In the genomic region with DNA sequence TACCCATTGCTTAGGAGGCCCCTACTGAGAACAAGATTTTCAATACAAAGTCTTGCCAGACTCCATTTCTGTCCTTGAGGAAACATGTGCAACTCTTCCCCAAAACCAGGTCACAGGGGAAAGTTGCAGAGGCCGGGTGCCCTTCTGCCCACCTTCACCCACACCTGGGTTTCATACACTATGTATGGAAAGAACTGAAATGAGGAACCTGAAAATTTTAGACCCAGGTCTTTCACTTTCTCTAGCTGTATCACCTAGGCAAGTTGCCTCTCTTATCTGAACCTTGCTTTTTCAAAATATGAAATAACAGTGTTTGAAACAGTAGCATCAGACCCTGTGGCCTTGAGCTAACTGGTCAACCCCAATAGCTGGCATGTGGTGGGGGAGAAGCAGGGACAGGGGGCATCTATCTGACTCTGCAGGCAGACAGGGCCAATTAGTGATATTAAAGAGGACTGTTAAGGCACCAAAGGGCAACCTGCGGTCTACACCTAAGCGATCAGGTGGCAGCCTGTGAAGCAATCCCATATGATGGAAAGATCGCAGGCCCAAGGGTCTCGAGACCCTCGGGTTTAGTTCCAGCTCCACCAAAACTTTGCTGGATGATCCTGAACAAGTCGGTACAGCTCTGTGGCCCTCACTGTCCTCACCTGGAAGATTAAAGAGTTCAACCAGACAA, we compare ENCODE assay signal across 28 cellular contexts.
DNase-seq lines count a peak whose midpoint lies in the region; ATAC-seq and TF ChIP-seq lines count a peak whose summit lies in the region.
"Had no signal": no experiment of that assay in that cellular context is flagged by ENCODE, and none has a peak within 500 bp of the region (broad histone marks: within the 10 kb centered on the region; RNA-seq: fewer than 3 reads in every experiment).

No MANE protein-coding gene starts in this region.

- WGBS in stomach, 5 donors, result 75 to 96% (median 90%) methylated on average over 7 of the region's 7 CpGs

- TF ChIP-seq CTCF in stomach (IDR thresholded peaks at IDR 0.05), result no peak

- CTCF ChIA-PET in activated CD4-positive, alpha-beta T cell treated with anti-CD3 and anti-CD28 coated beads, Interleukin-2, amount 10 ng/mL, durations not matched to agents 7 days and 5 days (lab: Charles Lee), result interaction anchor here (0.9 to 1.2 kb wide), 3 partner anchors 11 to 27 kb away, joined by 3 to 6 read pairs (median 3); no protein-coding TSS in a partner anchor

- no peaks in the 10 kb centered on the region for H3K27me3 ChIP-seq in stomach
- H3K27me3 ChIP-seq: esophagus muscularis mucosa, right lobe of liver had no signal

- H3K4me1 Mint-ChIP-seq in activated CD4-positive, alpha-beta T cell treated with anti-CD3 and anti-CD28 coated beads, Interleukin-2, amount 10 ng/mL, durations not matched to agents 7 days and 5 days, result peaks cover 41% of the 10 kb centered on the region
- peaks cover 14% of the 10 kb centered on the region for H3K4me1 Mint-ChIP-seq in activated CD4-positive, alpha-beta T cell treated with anti-CD3 and anti-CD28 coated beads, Interleukin-2, amount 10 ng/mL, durations not matched to agents 24 days and 14 days
- H3K4me1 Mint-ChIP-seq in stimulated activated naive CD8-positive, alpha-beta T cell treated with anti-CD3 and anti-CD28 coated beads, Interleukin-15, amount 100 ng/mL, for 72 hours, result peaks cover 37% of the 10 kb centered on the region

- no peak for TF ChIP-seq EP300 in stomach (IDR thresholded peaks at IDR 0.05)

- no peak overlapping the region for H3K27ac ChIP-seq in stomach
- H3K27ac ChIP-seq: esophagus muscularis mucosa, GM23248, left ventricle myocardium inferior, right lobe of liver had no signal

- H3K36me3 Mint-ChIP-seq in activated CD4-positive, alpha-beta T cell treated with anti-CD3 and anti-CD28 coated beads, Interleukin-2, amount 10 ng/mL, durations not matched to agents 7 days and 5 days (ENCODE audit: low read depth), result peaks cover 10% of the 10 kb centered on the region
- H3K36me3 Mint-ChIP-seq in activated CD4-positive, alpha-beta T cell treated with anti-CD3 and anti-CD28 coated beads, Interleukin-2, amount 10 ng/mL, durations not matched to agents 24 days and 14 days (ENCODE audit: low read depth), result no peaks in the 10 kb centered on the region
- H3K36me3 Mint-ChIP-seq: type B pancreatic cell had no signal

- intact Hi-C loops in activated CD4-positive, alpha-beta T cell treated with anti-CD3 and anti-CD28 coated beads, Interleukin-2, amount 10 ng/mL, durations not matched to agents 24 days and 14 days (cut with micrococcal nuclease), result no loop called here
- intact Hi-C loops in stomach (cut with DNase I; ENCODE audit: low total_unique reads), result no loop called here

- peak overlapping the region; percentile 89 for H3K27ac Mint-ChIP-seq in activated CD4-positive, alpha-beta T cell treated with anti-CD3 and anti-CD28 coated beads, Interleukin-2, amount 10 ng/mL, durations not matched to agents 7 days and 5 days
- H3K27ac Mint-ChIP-seq in activated CD4-positive, alpha-beta T cell treated with anti-CD3 and anti-CD28 coated beads, Interleukin-2, amount 10 ng/mL, durations not matched to agents 24 days and 14 days, result no peak overlapping the region
- H3K27ac Mint-ChIP-seq in stimulated activated naive CD8-positive, alpha-beta T cell treated with anti-CD3 and anti-CD28 coated beads, Interleukin-15, amount 100 ng/mL, for 72 hours, result peak overlapping the region in 1 of 2 donors; percentile 73
- H3K27ac Mint-ChIP-seq: activated T-helper 1 cell treated with anti-CD3 and anti-CD28 coated beads, Interleukin-12 subunit alpha, Interleukin-12 subunit beta, Interleukin-2, Interleukin-4 antibody, amounts not matched to agents 30 ng/mL and 10 ng/mL and 1 ng/mL, durations not matched to agents 14 hours and 24 hours and 36 hours; dendritic cell treated with granulocyte-macrophage colony-stimulating factor and Interleukin-4, amounts not matched to agents 40 ng/mL and 50 ng/mL, for 4 days; T-helper 2 cell treated with Interferon-gamma antibody and Interleukin-4, amounts not matched to agents 5 μg/mL and 100 μg/mL, for 36 hours; type B pancreatic cell had no signal

- no peaks in the 10 kb centered on the region for H3K36me3 ChIP-seq in stomach
- H3K36me3 ChIP-seq: esophagus muscularis mucosa, left ventricle myocardium inferior, right lobe of liver had no signal

- no peak for DNase-seq in activated CD4-positive, alpha-beta T cell treated with anti-CD3 and anti-CD28 coated beads, Interleukin-2, amount 10 ng/mL, durations not matched to agents 7 days and 5 days
- DNase-seq in activated CD4-positive, alpha-beta T cell treated with anti-CD3 and anti-CD28 coated beads, Interleukin-2, amount 10 ng/mL, durations not matched to agents 24 days and 14 days, result no peak
- DNase-seq in stimulated activated naive CD8-positive, alpha-beta T cell treated with anti-CD3 and anti-CD28 coated beads, Interleukin-15, amount 100 ng/mL, for 72 hours, result no peak
- no peak for DNase-seq in stimulated activated naive CD8-positive, alpha-beta T cell treated with anti-CD3 and anti-CD28 coated beads, Interleukin-15, Interleukin-2, amounts not matched to agents 100 U/mL and 50 U/mL, for 24 hours
- DNase-seq in mesenteric fat pad (ENCODE audit: low spot score) (peak; percentile 67), stomach (no peak), NCI-H510A (lab: John Stamatoyannopoulos, UW) (no peak), foreskin melanocyte (no peak)
- DNase-seq: 8988T; activated CD4-positive, CD25-positive, alpha-beta regulatory T cell treated with anti-CD3 and anti-CD28 coated beads, Interleukin-2, amount 50 U/mL, for 72 hours; C1 segment of cervical spinal cord; foreskin fibroblast; GF-D8; GM23248; islet precursor cell; Karpas-422; left ventricle myocardium inferior; NCI-H1436; NCI-H2081; NCI-H526 treated with DMSO at 0.1 percent for 48 hours; SHP77 had no signal

- peaks cover 15% of the 10 kb centered on the region for H3K9me3 Mint-ChIP-seq in activated CD4-positive, alpha-beta T cell treated with anti-CD3 and anti-CD28 coated beads, Interleukin-2, amount 10 ng/mL, durations not matched to agents 7 days and 5 days
- H3K9me3 Mint-ChIP-seq in activated CD4-positive, alpha-beta T cell treated with anti-CD3 and anti-CD28 coated beads, Interleukin-2, amount 10 ng/mL, durations not matched to agents 24 days and 14 days, result peaks cover 9% of the 10 kb centered on the region
- peaks cover 15 to 21% of the 10 kb centered on the region in 2 donors for H3K9me3 Mint-ChIP-seq in stimulated activated naive CD8-positive, alpha-beta T cell treated with anti-CD3 and anti-CD28 coated beads, Interleukin-15, amount 100 ng/mL, for 72 hours
- H3K9me3 Mint-ChIP-seq: central memory CD8-positive, alpha-beta T cell; type B pancreatic cell had no signal

- H3K4me1 ChIP-seq in stomach, result no peaks in the 10 kb centered on the region
- H3K4me1 ChIP-seq: esophagus muscularis mucosa, left ventricle myocardium inferior, right lobe of liver had no signal

- H3K4me3 ChIP-seq in stomach, result no peak overlapping the region
- H3K4me3 ChIP-seq: esophagus muscularis mucosa, GM23248, left ventricle myocardium inferior, right lobe of liver had no signal

- no peaks in the 10 kb centered on the region for H3K27me3 Mint-ChIP-seq in activated CD4-positive, alpha-beta T cell treated with anti-CD3 and anti-CD28 coated beads, Interleukin-2, amount 10 ng/mL, durations not matched to agents 7 days and 5 days
- H3K27me3 Mint-ChIP-seq in activated CD4-positive, alpha-beta T cell treated with anti-CD3 and anti-CD28 coated beads, Interleukin-2, amount 10 ng/mL, durations not matched to agents 24 days and 14 days, result peaks cover 1% of the 10 kb centered on the region
- H3K27me3 Mint-ChIP-seq in stimulated activated naive CD8-positive, alpha-beta T cell treated with anti-CD3 and anti-CD28 coated beads, Interleukin-15, amount 100 ng/mL, for 72 hours, result no peaks in the 10 kb centered on the region
- H3K27me3 Mint-ChIP-seq: central memory CD8-positive, alpha-beta T cell had no signal

- peak; percentile 20 for ATAC-seq in stimulated activated naive CD8-positive, alpha-beta T cell treated with anti-CD3 and anti-CD28 coated beads, Interleukin-15, amount 100 ng/mL, for 72 hours
- ATAC-seq in stimulated activated naive CD8-positive, alpha-beta T cell treated with anti-CD3 and anti-CD28 coated beads, Interleukin-15, Interleukin-2, amounts not matched to agents 100 U/mL and 50 U/mL, for 24 hours, result no peak
- ATAC-seq: right lobe of liver had no signal

- no peak for TF ChIP-seq POLR2A in stomach (IDR thresholded peaks at IDR 0.05)

- POLR2A ChIA-PET in activated CD4-positive, alpha-beta T cell treated with anti-CD3 and anti-CD28 coated beads, Interleukin-2, amount 10 ng/mL, durations not matched to agents 7 days and 5 days (lab: Charles Lee), result no interaction called here

- H3K9me3 ChIP-seq in stomach, result peaks cover 0 to 7% (median 2%) of the 10 kb centered on the region in 4 donors
- H3K9me3 ChIP-seq: right lobe of liver had no signal

- no peak overlapping the region for H3K4me3 Mint-ChIP-seq in activated CD4-positive, alpha-beta T cell treated with anti-CD3 and anti-CD28 coated beads, Interleukin-2, amount 10 ng/mL, durations not matched to agents 7 days and 5 days
- H3K4me3 Mint-ChIP-seq in activated CD4-positive, alpha-beta T cell treated with anti-CD3 and anti-CD28 coated beads, Interleukin-2, amount 10 ng/mL, durations not matched to agents 24 days and 14 days, result no peak overlapping the region
- H3K4me3 Mint-ChIP-seq in stimulated activated naive CD8-positive, alpha-beta T cell treated with anti-CD3 and anti-CD28 coated beads, Interleukin-15, amount 100 ng/mL, for 72 hours, result peak overlapping the region; percentile 24 to 71
- H3K4me3 Mint-ChIP-seq: activated T-helper 1 cell treated with anti-CD3 and anti-CD28 coated beads, Interleukin-12 subunit alpha, Interleukin-12 subunit beta, Interleukin-2, Interleukin-4 antibody, amounts not matched to agents 30 ng/mL and 10 ng/mL and 1 ng/mL, durations not matched to agents 14 hours and 24 hours and 36 hours; central memory CD8-positive, alpha-beta T cell; dendritic cell treated with granulocyte-macrophage colony-stimulating factor and Interleukin-4, amounts not matched to agents 40 ng/mL and 50 ng/mL, for 4 days; T-helper 2 cell treated with Interferon-gamma antibody and Interleukin-4, amounts not matched to agents 5 μg/mL and 100 μg/mL, for 36 hours; type B pancreatic cell had no signal

Comparison
In these comparisons a context has a peak if more than half of its experiments do, and no peak if none do; other contexts are left out.
1. H3K4me3 Mint-ChIP-seq: peak in stimulated activated naive CD8-positive, alpha-beta T cell treated with anti-CD3 and anti-CD28 coated beads, Interleukin-15, amount 100 ng/mL, for 72 hours (2 of 2); none in activated CD4-positive, alpha-beta T cell treated with anti-CD3 and anti-CD28 coated beads, Interleukin-2, amount 10 ng/mL, durations not matched to agents 7 days and 5 days (single experiment) and activated CD4-positive, alpha-beta T cell treated with anti-CD3 and anti-CD28 coated beads, Interleukin-2, amount 10 ng/mL, durations not matched to agents 24 days and 14 days (single experiment).